ENCODE assay signal across 8 cellular contexts in the genomic region with DNA sequence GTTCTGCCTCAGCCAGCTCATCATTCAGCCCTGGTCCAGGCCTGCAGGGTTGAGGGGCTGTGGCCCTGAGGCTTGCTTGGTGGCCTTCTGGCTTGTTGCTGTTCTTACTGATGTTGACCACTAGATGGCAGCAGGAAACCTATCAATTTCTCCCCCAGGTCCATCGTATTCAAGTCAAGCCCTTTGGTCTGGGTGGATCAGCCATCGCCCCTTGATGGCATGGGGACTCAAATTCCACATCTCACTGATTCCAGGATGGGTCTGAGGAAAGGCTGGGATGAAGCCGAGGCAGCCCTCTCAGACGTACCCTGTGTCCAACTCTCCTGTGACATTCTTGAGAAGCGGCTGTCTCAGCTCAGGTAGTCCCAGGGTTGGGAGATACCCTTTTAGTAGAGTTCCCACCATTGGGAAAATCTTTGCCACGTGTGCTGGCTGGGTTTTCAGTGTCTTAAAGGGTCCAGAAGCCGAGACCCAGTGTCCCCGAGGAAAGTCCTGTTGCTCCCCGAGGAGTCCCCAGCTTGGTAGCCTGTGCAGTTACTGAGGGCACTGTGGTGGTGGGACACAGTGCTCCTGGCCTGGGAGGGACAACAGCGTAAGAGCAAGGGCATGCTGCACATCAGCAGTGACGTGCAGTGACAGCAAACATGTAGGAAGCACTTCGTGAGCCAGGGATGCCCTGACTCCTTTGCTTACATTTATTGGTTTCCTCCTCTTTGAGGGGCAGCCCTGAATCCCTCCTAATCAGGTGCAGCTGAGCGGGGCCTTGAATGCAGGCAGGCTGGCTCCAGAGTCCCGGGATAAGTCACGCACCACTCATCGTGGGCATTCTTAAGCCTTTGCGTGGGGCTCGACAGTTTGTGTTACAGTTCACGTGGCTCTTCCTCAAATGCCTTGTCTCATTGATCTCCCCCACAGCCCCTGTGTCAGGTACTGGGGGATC. TPM values are rescaled to one million over a fixed set of nuclear protein-coding genes. Genes with fewer than 3 reads are reported as not detected.
A peak's percentile ranks its signal among the peaks of the same experiment; 100 is the strongest.
DNase-seq lines count a peak whose midpoint lies in the region; ATAC-seq, FAIRE-seq and TF ChIP-seq lines count a peak whose summit lies in the region.

No MANE protein-coding gene starts in this region.

- peak; percentile 70 for ATAC-seq in activated naive CD8-positive, alpha-beta T cell treated with anti-CD3 and anti-CD28 coated beads, Interleukin-2, amount 10 ng/mL, durations not matched to agents 7 days and 5 days (ENCODE audit: low read depth)
- ATAC-seq in left cardiac atrium, result peak; percentile 28 to 32
- peak; percentile 75 to 88 (median 84) for ATAC-seq in psoas muscle

- H3K9me3 ChIP-seq in Karpas-422 (ENCODE audit: low read length) (no peaks in the 10 kb centered on the region), psoas muscle (no peaks in the 10 kb centered on the region)

- H3K27me3 ChIP-seq in Karpas-422 (ENCODE audit: low read length) (no peaks in the 10 kb centered on the region), psoas muscle (ENCODE audit: insufficient read depth in 3 of 3, low read length in 2 of 3) (no peaks in the 10 kb centered on the region)

- no peak overlapping the region for H3K9ac ChIP-seq in Karpas-422 (ENCODE audit: low read length)

- H3K4me3 Mint-ChIP-seq in activated naive CD8-positive, alpha-beta T cell treated with anti-CD3 and anti-CD28 coated beads, Interleukin-2, amount 10 ng/mL, durations not matched to agents 7 days and 5 days, result no peak overlapping the region

- FAIRE-seq in RCC 7860 (lab: Jason Lieb, UNC), result peak; percentile 54

- H3K36me3 Mint-ChIP-seq in activated naive CD8-positive, alpha-beta T cell treated with anti-CD3 and anti-CD28 coated beads, Interleukin-2, amount 10 ng/mL, durations not matched to agents 7 days and 5 days, result no peaks in the 10 kb centered on the region

- POLR2A ChIA-PET in activated naive CD8-positive, alpha-beta T cell treated with anti-CD3 and anti-CD28 coated beads, Interleukin-2, amount 10 ng/mL, durations not matched to agents 7 days and 5 days (lab: Charles Lee), result no interaction called here

- H3K4me1 ChIP-seq in Karpas-422 (ENCODE audit: low read length) (no peaks in the 10 kb centered on the region), psoas muscle (peaks cover 20% of the 10 kb centered on the region)

- no peak overlapping the region for H2AFZ ChIP-seq in Karpas-422 (ENCODE audit: low read length)

- no peak overlapping the region for H3K4me3 ChIP-seq in Karpas-422 (ENCODE audit: low read length)
- no peak overlapping the region for H3K4me3 ChIP-seq in psoas muscle

- no peaks in the 10 kb centered on the region for H3K9me2 ChIP-seq in Karpas-422 (replicated peaks; ENCODE audit: insufficient read depth, low read length)

- no peak overlapping the region for H3K27ac Mint-ChIP-seq in activated naive CD8-positive, alpha-beta T cell treated with anti-CD3 and anti-CD28 coated beads, Interleukin-2, amount 10 ng/mL, durations not matched to agents 7 days and 5 days

- DNase-seq in EL (peak; percentile 75), Karpas-422 (peak; percentile 85), RCC 7860 (ENCODE audit: low spot score) (peak; percentile 66), left cardiac atrium (no peak), psoas muscle (no peak), SHP77 treated with DMSO at 0.1 percent for 48 hours (lab: John Stamatoyannopoulos, UW) (no peak), OCI-M2 (lab: John Stamatoyannopoulos, UW; ENCODE audit: unreplicated experiment) (no peak)
- no peak for DNase-seq in activated naive CD8-positive, alpha-beta T cell treated with anti-CD3 and anti-CD28 coated beads, Interleukin-2, amount 10 ng/mL, durations not matched to agents 7 days and 5 days

- H3K27ac ChIP-seq in Karpas-422 (ENCODE audit: low read length) (no peak overlapping the region), psoas muscle (no peak overlapping the region)

- no peaks in the 10 kb centered on the region for H3K36me3 ChIP-seq in Karpas-422 (ENCODE audit: insufficient read depth, low read length)
- no peaks in the 10 kb centered on the region for H3K36me3 ChIP-seq in psoas muscle (ENCODE audit: insufficient read depth in 1 of 2, low read depth in 1 of 2)

- intact Hi-C loops in left cardiac atrium (cut with DNase I), result loop anchor here (5.0 to 10.0 kb wide), 4 partner anchors 61 to 142 kb away; a partner anchor contains a TSS
- intact Hi-C loops in psoas muscle (cut with DNase I), result loop anchor here (1.0 to 10.0 kb wide), 5 partner anchors 63 to 669 kb away; no protein-coding TSS in a partner anchor

- peaks cover 45% of the 10 kb centered on the region for H3K27me3 Mint-ChIP-seq in activated naive CD8-positive, alpha-beta T cell treated with anti-CD3 and anti-CD28 coated beads, Interleukin-2, amount 10 ng/mL, durations not matched to agents 7 days and 5 days

- H3K9me3 Mint-ChIP-seq in activated naive CD8-positive, alpha-beta T cell treated with anti-CD3 and anti-CD28 coated beads, Interleukin-2, amount 10 ng/mL, durations not matched to agents 7 days and 5 days, result no peaks in the 10 kb centered on the region

- no peaks in the 10 kb centered on the region for H4K20me1 ChIP-seq in Karpas-422 (ENCODE audit: insufficient read depth, low read depth, low read length)

- H3K79me2 ChIP-seq in Karpas-422 (ENCODE audit: low read length), result no peaks in the 10 kb centered on the region

- TF ChIP-seq CTCF in psoas muscle (IDR thresholded peaks at IDR 0.05), result peak; percentile 89

- 70 to 76% (median 74%) methylated on average over 19 of the region's 19 CpGs for WGBS in psoas muscle, 3 donors

- no peaks in the 10 kb centered on the region for H3K4me1 Mint-ChIP-seq in activated naive CD8-positive, alpha-beta T cell treated with anti-CD3 and anti-CD28 coated beads, Interleukin-2, amount 10 ng/mL, durations not matched to agents 7 days and 5 days

- no peak overlapping the region for H3K4me2 ChIP-seq in Karpas-422 (ENCODE audit: low read depth, low read length, poor library complexity, severe bottlenecking)

RNA-seq across cellular contexts. Expression of a gene that starts 58.6 kb away (rescaled TPM):
- 0.25 and 2.0 TPM in 2 replicates for total RNA-seq in Karpas-422 (2014; rRNA removed; shearing (Covaris generic); ENCODE audit: low replicate concordance)
- total RNA-seq in activated naive CD8-positive, alpha-beta T cell treated with anti-CD3 and anti-CD28 coated beads, Interleukin-2, amount 10 ng/mL, durations not matched to agents 7 days and 5 days, result under 1 TPM; 0.42 to 0.60 TPM
- total RNA-seq in left cardiac atrium, result 100 to 1,000 TPM; 125 to 201 TPM
- total RNA-seq in psoas muscle, result 10 to 100 TPM in 3 of 4 donors, 1 to 10 TPM in 1; 8.0 to 28.0 (median 13.4) TPM
- polyA plus RNA-seq in psoas muscle, result 10 to 100 TPM in 1 of 3 donors, 1 to 10 TPM in 2; 6.4 to 11.6 (median 9.8) TPM

Comparison
In these comparisons a context has a peak if more than half of its experiments do, and no peak if none do; other contexts are left out.
1. DNase-seq: peak in EL (single experiment), Karpas-422 (single experiment) and RCC 7860 (single experiment); none in activated naive CD8-positive, alpha-beta T cell treated with anti-CD3 and anti-CD28 coated beads, Interleukin-2, amount 10 ng/mL, durations not matched to agents 7 days and 5 days (single experiment), left cardiac atrium (single experiment), psoas muscle (0 of 2), SHP77 treated with DMSO at 0.1 percent for 48 hours (single experiment) and OCI-M2 (single experiment).
2. ATAC-seq: peak in every context shown above with its lines; median percentile 84 in psoas muscle; 70 in activated naive CD8-positive, alpha-beta T cell treated with anti-CD3 and anti-CD28 coated beads, Interleukin-2, amount 10 ng/mL, durations not matched to agents 7 days and 5 days; 30 in left cardiac atrium.
3. RNA of a gene that starts 58.6 kb away (total RNA-seq): 125 to 201 TPM in left cardiac atrium; 8.0 to 28.0 TPM in psoas muscle, 0.25 to 2.0 TPM in Karpas-422 and 0.42 to 0.60 TPM in activated naive CD8-positive, alpha-beta T cell treated with anti-CD3 and anti-CD28 coated beads, Interleukin-2, amount 10 ng/mL, durations not matched to agents 7 days and 5 days; every median in the first group is over 4 times any median in the second.